8 cellular contexts compared by ENCODE assay signal in genomic region chr5:43627028-43627427, GRCh38. TPM values are rescaled to one million over a fixed set of nuclear protein-coding genes. Genes with fewer than 3 reads are reported as not detected.
A peak's percentile ranks its signal among the peaks of the same experiment; 100 is the strongest.
DNase-seq lines count a peak whose midpoint lies in the region; ATAC-seq, FAIRE-seq and TF ChIP-seq lines count a peak whose summit lies in the region.

No MANE protein-coding gene starts in this region.

- no peak overlapping the region for H3K4me3 ChIP-seq in NB4 (ENCODE audit: low read depth, low read length)
- no peak overlapping the region for H3K4me3 ChIP-seq in adipocyte (ENCODE audit: low read length)
- H3K4me3 ChIP-seq in kidney (ENCODE audit: low read length in 2 of 2): no peak overlapping the region

- H3K4me1 ChIP-seq in adipocyte (ENCODE audit: control insufficient read depth, insufficient read depth, low read length): peaks cover 20% of the 10 kb centered on the region
- H3K4me1 ChIP-seq in kidney (ENCODE audit: control insufficient read depth in 1 of 2, insufficient read depth in 1 of 2, low read depth in 1 of 2, low read length in 2 of 2): peaks cover 0 to 3% of the 10 kb centered on the region in 2 donors

- H3K9ac ChIP-seq in adipocyte (ENCODE audit: low read length): no peak overlapping the region
- no peak overlapping the region for H3K9ac ChIP-seq in kidney (ENCODE audit: low read length in 2 of 2)

- ATAC-seq in HG02840 (IDR thresholded peaks at IDR 0.05; ENCODE audit: low FRiP score, unreplicated experiment) (no peak), HG03039 (IDR thresholded peaks at IDR 0.05; ENCODE audit: unreplicated experiment) (no peak), GM19351 (IDR thresholded peaks at IDR 0.05; ENCODE audit: unreplicated experiment) (no peak)

- intact Hi-C loops in kidney (cut with DNase I): no loop called here

- H3K9me3 ChIP-seq in adipocyte (ENCODE audit: control insufficient read depth, low read length) (no peaks in the 10 kb centered on the region), kidney (ENCODE audit: control insufficient read depth in 1 of 2, low read length in 2 of 2) (no peaks in the 10 kb centered on the region)

- H3K36me3 ChIP-seq in adipocyte (ENCODE audit: control insufficient read depth, insufficient read depth, low read length, severe bottlenecking) (peaks cover 8% of the 10 kb centered on the region), kidney (ENCODE audit: control insufficient read depth in 1 of 2, insufficient read depth in 2 of 2, low read length in 2 of 2) (peaks cover 0 to 5% of the 10 kb centered on the region in 2 donors)

- no peaks in the 10 kb centered on the region for H3K27me3 ChIP-seq in adipocyte (replicated peaks; ENCODE audit: control insufficient read depth, insufficient read depth, low read length)

- H3K27ac ChIP-seq in kidney (ENCODE audit: low read depth in 2 of 2, low read length in 2 of 2): no peak overlapping the region

- DNase-seq in SHP77 (lab: John Stamatoyannopoulos, UW) (peak; percentile 42 to 60), SHP77 treated with DMSO at 0.1 percent for 48 hours (lab: John Stamatoyannopoulos, UW) (no peak), NB4 (ENCODE audit: low read depth) (peak; percentile 78), adipocyte (ENCODE audit: low read depth) (peak; percentile 69), kidney (no peak)

- no peak for FAIRE-seq in kidney (lab: Jason Lieb, UNC)

- TF ChIP-seq CTCF in NB4 (IDR thresholded peaks at IDR 0.05; ENCODE audit: low read depth, low read length): peak; percentile 75
- TF ChIP-seq CTCF in kidney (IDR thresholded peaks at IDR 0.05; ENCODE audit: borderline replicate concordance, extremely low read depth, insufficient read depth): peak; percentile 20

- no peak for TF ChIP-seq POLR2A in NB4 (IDR thresholded peaks at IDR 0.05; ENCODE audit: extremely low read depth, insufficient read length)

RNA-seq across cellular contexts. Expression of gene NNT, which starts 24.0 kb away (rescaled TPM):
- 101 TPM for total RNA-seq in kidney
- polyA plus RNA-seq in kidney (ENCODE audit: insufficient read depth, low read depth, low replicate concordance): 56.4 TPM

Comparison
In these comparisons a context has a peak if more than half of its experiments do, and no peak if none do; other contexts are left out.
1. DNase-seq: peak in SHP77 (2 of 2), NB4 (single experiment) and adipocyte (single experiment); none in SHP77 treated with DMSO at 0.1 percent for 48 hours (single experiment) and kidney (single experiment).